9 cellular contexts compared by ENCODE assay signal in genomic region chr17:77884019-77884418, GRCh38.
DNase-seq lines count a peak whose midpoint lies in the region; ATAC-seq and TF ChIP-seq lines count a peak whose summit lies in the region.
"Had no signal": no experiment of that assay in that cellular context is flagged by ENCODE, and none has a peak within 500 bp of the region (broad histone marks: within the 10 kb centered on the region; RNA-seq: fewer than 3 reads in every experiment).

No MANE protein-coding gene starts in this region.

- 45 to 65% (median 56%) methylated on average over 2 to 11 of the region's 11 CpGs for WGBS in stomach, 5 donors

- intact Hi-C loops in stomach (cut with DNase I; ENCODE audit: low total_unique reads), result no loop called here

- H3K4me3 Mint-ChIP-seq in neural progenitor cell, result peak overlapping the region; percentile 52

- peaks cover 32% of the 10 kb centered on the region for H3K27me3 Mint-ChIP-seq in neural progenitor cell (ENCODE audit: insufficient read depth, low read depth)

- in situ Hi-C loops in brain microvascular endothelial cell (cut with HindIII; ENCODE audit: low pct_ligation_motif_present, low sequenced_read_pairs), result no loop called here

- H3K27me3 ChIP-seq in brain microvascular endothelial cell (replicated peaks) (peaks cover 22% of the 10 kb centered on the region), neural progenitor cell (no peaks in the 10 kb centered on the region), stomach (peaks cover 0 to 4% (median 0%) of the 10 kb centered on the region in 3 donors)

- peak; percentile 67 for DNase-seq in NCI-H345 (lab: John Stamatoyannopoulos, UW)
- no peak for DNase-seq in NCI-H345 treated with DMSO at 0.1 percent for 48 hours (lab: John Stamatoyannopoulos, UW; ENCODE audit: unreplicated experiment)
- peak; percentile 45 for DNase-seq in NCI-H2196 treated with DMSO at 0.1 percent for 48 hours (lab: John Stamatoyannopoulos, UW; ENCODE audit: unreplicated experiment)
- DNase-seq in brain microvascular endothelial cell, result peak; percentile 12
- peak; percentile 90 for DNase-seq in neural progenitor cell (ENCODE audit: low spot score)
- DNase-seq in NCI-H1048 (lab: John Stamatoyannopoulos, UW), result no peak
- DNase-seq in stomach, result no peak
- DNase-seq: stimulated activated CD4-positive, alpha-beta T cell treated with anti-CD3 and anti-CD28 coated beads, Interleukin-2, amount 100 ng/mL, for 24 hours had no signal

- H3K9me3 ChIP-seq in neural progenitor cell (ENCODE audit: low read depth) (no peaks in the 10 kb centered on the region), stomach (no peaks in the 10 kb centered on the region)

- no peak for TF ChIP-seq EP300 in stomach (IDR thresholded peaks at IDR 0.05)

- no peaks in the 10 kb centered on the region for H3K36me3 Mint-ChIP-seq in neural progenitor cell

- TF ChIP-seq CTCF in brain microvascular endothelial cell (IDR thresholded peaks at IDR 0.05; ENCODE audit: low read depth, low read length, missing control alignments) (no peak), neural progenitor cell (IDR thresholded peaks at IDR 0.05) (no peak), stomach (IDR thresholded peaks at IDR 0.05) (no peak)

- peaks cover 32% of the 10 kb centered on the region for H3K4me1 ChIP-seq in neural progenitor cell
- peaks cover 19 to 52% (median 44%) of the 10 kb centered on the region in 4 donors for H3K4me1 ChIP-seq in stomach

- no peaks in the 10 kb centered on the region for H3K79me2 ChIP-seq in neural progenitor cell (ENCODE audit: low read depth)

- H3K4me3 ChIP-seq in brain microvascular endothelial cell (ENCODE audit: low read depth, low read length) (no peak overlapping the region), neural progenitor cell (no peak overlapping the region), stomach (no peak overlapping the region)

- no peak overlapping the region for H3K27ac ChIP-seq in brain microvascular endothelial cell
- no peak overlapping the region for H3K27ac ChIP-seq in neural progenitor cell
- H3K27ac ChIP-seq in stomach, result peak overlapping the region in 1 of 5 donors; percentile 39

- no peak for TF ChIP-seq POLR2A in stomach (IDR thresholded peaks at IDR 0.05)

- peak overlapping the region; percentile 75 for H3K27ac Mint-ChIP-seq in neural progenitor cell

- H2AFZ ChIP-seq in neural progenitor cell (replicated peaks), result no peak overlapping the region

- no peaks in the 10 kb centered on the region for H4K20me1 ChIP-seq in neural progenitor cell (ENCODE audit: low read depth)

- no peak overlapping the region for H3K9ac ChIP-seq in neural progenitor cell

- H3K36me3 ChIP-seq in brain microvascular endothelial cell (replicated peaks), result no peaks in the 10 kb centered on the region
- H3K36me3 ChIP-seq in neural progenitor cell, result no peaks in the 10 kb centered on the region
- no peaks in the 10 kb centered on the region for H3K36me3 ChIP-seq in stomach

- no peaks in the 10 kb centered on the region for H3F3A ChIP-seq in neural progenitor cell (ENCODE audit: low read depth)

- H3K4me1 Mint-ChIP-seq in neural progenitor cell, result peaks cover 66% of the 10 kb centered on the region

- no peak for ATAC-seq in GM19023 (IDR thresholded peaks at IDR 0.05; ENCODE audit: unreplicated experiment)

- no peaks in the 10 kb centered on the region for H3K9me3 Mint-ChIP-seq in neural progenitor cell

- H3K4me2 ChIP-seq in neural progenitor cell, result peak overlapping the region; percentile 21

Comparison
In these comparisons a context has a peak if more than half of its experiments do, and no peak if none do; other contexts are left out.
1. DNase-seq: peak in NCI-H345 (single experiment), NCI-H2196 treated with DMSO at 0.1 percent for 48 hours (single experiment), brain microvascular endothelial cell (single experiment) and neural progenitor cell (single experiment); none in NCI-H345 treated with DMSO at 0.1 percent for 48 hours (single experiment), NCI-H1048 (single experiment) and stomach (single experiment).